In genomic region chr14:43165651-43166050, GRCh38 we compare ENCODE assay signal across 13 cellular contexts.
DNase-seq lines count a peak whose midpoint lies in the region; ATAC-seq and TF ChIP-seq lines count a peak whose summit lies in the region.
"Had no signal": no experiment of that assay in that cellular context is flagged by ENCODE, and none has a peak within 500 bp of the region (broad histone marks: within the 10 kb centered on the region; RNA-seq: fewer than 3 reads in every experiment).

No MANE protein-coding gene starts in this region.

- H3K4me3 ChIP-seq in LNCaP clone FGC (ENCODE audit: low read depth, low read length), result no peak overlapping the region
- H3K4me3 ChIP-seq in colonic mucosa, result no peak overlapping the region
- no peak overlapping the region for H3K4me3 ChIP-seq in mucosa of descending colon
- H3K4me3 ChIP-seq: HAP-1 had no signal

- no peaks in the 10 kb centered on the region for H3K9me3 ChIP-seq in colonic mucosa
- H3K9me3 ChIP-seq in mucosa of descending colon, result no peaks in the 10 kb centered on the region
- H3K9me3 ChIP-seq: BE2C, HAP-1 had no signal

- no peak overlapping the region for H3K27ac ChIP-seq in colonic mucosa
- H3K27ac ChIP-seq: C4-2B had no signal

- DNase-seq in SIG-M5 treated with dmso at 0.1 percent for 504 hours (lab: John Stamatoyannopoulos, UW; ENCODE audit: unreplicated experiment) (peak; percentile 21), SIG-M5 (lab: John Stamatoyannopoulos, UW) (no peak), LNCaP clone FGC (ENCODE audit: low read depth) (peak; percentile 3), colonic mucosa (peak; percentile 36), mucosa of descending colon (peak in 1 of 3 donors; percentile 46)
- DNase-seq in activated CD4-positive, alpha-beta T cell treated with anti-CD3 and anti-CD28 coated beads, Interleukin-2, amount 50 U/mL, for 48 hours, result no peak
- DNase-seq: BE2C; CD4-positive, alpha-beta memory T cell; DND-41; GF-D8 had no signal

- no peaks in the 10 kb centered on the region for H3K27me3 ChIP-seq in colonic mucosa
- H3K27me3 ChIP-seq: BE2C had no signal

- ATAC-seq in mucosa of descending colon, result peak; percentile 84
- no peak for ATAC-seq in esophagus mucosa

- H3K36me3 ChIP-seq in colonic mucosa (no peaks in the 10 kb centered on the region), mucosa of descending colon (ENCODE audit: low read depth) (no peaks in the 10 kb centered on the region)
- H3K36me3 ChIP-seq: BE2C, HAP-1 had no signal

- TF ChIP-seq CTCF in LNCaP clone FGC (IDR thresholded peaks at IDR 0.05; ENCODE audit: control insufficient read depth, extremely low read depth, insufficient read depth) (no peak), colonic mucosa (IDR thresholded peaks at IDR 0.05) (no peak), mucosa of descending colon (IDR thresholded peaks at IDR 0.05) (no peak)

- no peak overlapping the region for H3K9ac ChIP-seq in colonic mucosa (ENCODE audit: low read depth in 2 of 2, low read length in 2 of 2)

- H3K4me1 ChIP-seq in colonic mucosa (no peaks in the 10 kb centered on the region), mucosa of descending colon (ENCODE audit: low read depth) (peaks cover 13% of the 10 kb centered on the region)
- H3K4me1 ChIP-seq: BE2C, HAP-1 had no signal

- intact Hi-C loops in colonic mucosa (cut with DNase I), result no loop called here
- intact Hi-C loops in mucosa of descending colon (cut with DNase I, micrococcal nuclease), result no loop called here

Comparison
In these comparisons a context has a peak if more than half of its experiments do, and no peak if none do; other contexts are left out.
1. DNase-seq: peak in SIG-M5 treated with dmso at 0.1 percent for 504 hours (single experiment), LNCaP clone FGC (single experiment) and colonic mucosa (single experiment); none in SIG-M5 (single experiment) and activated CD4-positive, alpha-beta T cell treated with anti-CD3 and anti-CD28 coated beads, Interleukin-2, amount 50 U/mL, for 48 hours (0 of 2).